17 cellular contexts compared by ENCODE assay signal in genomic region chr2:235541838-235542549, GRCh38. TPM values are rescaled to one million over a fixed set of nuclear protein-coding genes. Genes with fewer than 3 reads are reported as not detected.
DNase-seq lines count a peak whose midpoint lies in the region; ATAC-seq and TF ChIP-seq lines count a peak whose summit lies in the region.
"Had no signal": no experiment of that assay in that cellular context is flagged by ENCODE, and none has a peak within 500 bp of the region (broad histone marks: within the 10 kb centered on the region; RNA-seq: fewer than 3 reads in every experiment).

No MANE protein-coding gene starts in this region.

- ATAC-seq in GM21528 (IDR thresholded peaks at IDR 0.05; ENCODE audit: low FRiP score, unreplicated experiment): no peak
- ATAC-seq: Right ventricle myocardium inferior; stimulated activated effector memory CD8-positive, alpha-beta T cell treated with anti-CD3 and anti-CD28 coated beads, Interleukin-12 subunit alpha, Interleukin-12 subunit beta, amount 100 ng/mL, for 72 hours had no signal

- WGBS in hepatocyte (ENCODE audit: low lambda C conversion rate, missing lambda C conversion rate): 82% methylated on average over 11 of the region's 11 CpGs
- WGBS in prostate gland: 73% methylated on average over 11 of the region's 11 CpGs

- CTCF ChIA-PET in HEK293 (lab: Yijun Ruan, JAX): interaction anchor here (0.7 to 1.0 kb wide), 3 partner anchors 9 to 251 kb away, joined by 3 to 6 read pairs (median 3); no protein-coding TSS in a partner anchor

- peaks cover 86% of the 10 kb centered on the region for H3K79me2 ChIP-seq in hepatocyte

- DNase-seq in NCI-H2029 treated with DMSO at 0.1 percent for 48 hours (lab: John Stamatoyannopoulos, UW): peak; percentile 48
- peak; percentile 31 for DNase-seq in hepatocyte (ENCODE audit: low spot score)
- peak; percentile 45 for DNase-seq in prostate gland (ENCODE audit: low spot score)
- DNase-seq in BE2C: no peak
- DNase-seq in cerebellar nuclear complex (lab: John Stamatoyannopoulos, UW): no peak
- no peak for DNase-seq in NCI-H524 treated with DMSO at 0.1 percent for 48 hours (lab: John Stamatoyannopoulos, UW)
- DNase-seq: activated CD4-positive, alpha-beta memory T cell treated with anti-CD3 and anti-CD28 coated beads for 36 hours; activated gamma-delta T cell; NCI-H526 treated with DMSO at 0.1 percent for 48 hours; stimulated activated CD4-positive, alpha-beta T cell treated with anti-CD3 and anti-CD28 coated beads, Interleukin-1b, Interleukin-23, amount 100 ng/mL, for 48 hours; T1000; thyroid gland had no signal

- H4K20me1 ChIP-seq in hepatocyte (ENCODE audit: insufficient read depth, poor library complexity, severe bottlenecking): peaks cover 56% of the 10 kb centered on the region

- no peak for TF ChIP-seq POLR2A in prostate gland (IDR thresholded peaks at IDR 0.05)

- no peak overlapping the region for H2AFZ ChIP-seq in hepatocyte

- H3K4me3 ChIP-seq in HEK293 (ENCODE audit: low read depth, low read length): no peak overlapping the region
- no peak overlapping the region for H3K4me3 ChIP-seq in hepatocyte
- no peak overlapping the region for H3K4me3 ChIP-seq in prostate gland
- no peak overlapping the region for H3K4me3 ChIP-seq in BE2C (ENCODE audit: low read depth, low read length)
- H3K4me3 ChIP-seq: breast epithelium, thyroid gland had no signal

- POLR2A ChIA-PET in HEK293 (lab: Yijun Ruan, JAX): interaction anchor here (0.6 to 0.7 kb wide), 2 partner anchors 36 to 224 kb away, joined by 3 read pairs; no protein-coding TSS in a partner anchor

- no peaks in the 10 kb centered on the region for H3K27me3 ChIP-seq in hepatocyte
- no peaks in the 10 kb centered on the region for H3K27me3 ChIP-seq in prostate gland (replicated peaks; ENCODE audit: insufficient read depth)
- H3K27me3 ChIP-seq in BE2C: no peaks in the 10 kb centered on the region
- H3K27me3 ChIP-seq: breast epithelium, thyroid gland had no signal

- H3K36me3 ChIP-seq in HEK293 (ENCODE audit: control insufficient read depth in 2 of 2, insufficient read depth in 1 of 2, low read length in 2 of 2) (no peaks in the 10 kb centered on the region), hepatocyte (replicated peaks; ENCODE audit: insufficient read depth, low read depth) (no peaks in the 10 kb centered on the region), prostate gland (no peaks in the 10 kb centered on the region), BE2C (no peaks in the 10 kb centered on the region)
- H3K36me3 ChIP-seq: breast epithelium, thyroid gland had no signal

- H3K4me1 ChIP-seq in HEK293 (ENCODE audit: control insufficient read depth, insufficient read depth, low read length): peaks cover 4% of the 10 kb centered on the region; the same call in 1 of the 2 replicates
- H3K4me1 ChIP-seq in hepatocyte (ENCODE audit: insufficient read depth): no peaks in the 10 kb centered on the region
- peaks cover 24% of the 10 kb centered on the region for H3K4me1 ChIP-seq in prostate gland (replicated peaks)
- H3K4me1 ChIP-seq in BE2C: peaks cover 2% of the 10 kb centered on the region; the same call in 1 of the 2 replicates
- H3K4me1 ChIP-seq: breast epithelium, thyroid gland had no signal

- H3K9me3 ChIP-seq in HEK293 (ENCODE audit: control insufficient read depth, insufficient read depth, low read depth, low read length) (no peaks in the 10 kb centered on the region), hepatocyte (ENCODE audit: low read depth) (no peaks in the 10 kb centered on the region), prostate gland (no peaks in the 10 kb centered on the region), BE2C (no peaks in the 10 kb centered on the region)
- H3K9me3 ChIP-seq: breast epithelium, thyroid gland had no signal

- intact Hi-C loops in prostate gland (cut with DNase I): no loop called here

- no peaks in the 10 kb centered on the region for H3K9me2 ChIP-seq in hepatocyte (replicated peaks; ENCODE audit: insufficient read depth)

- H3K27ac ChIP-seq in HEK293 (ENCODE audit: extremely low read depth, low read depth, low read length) (no peak overlapping the region), hepatocyte (no peak overlapping the region), prostate gland (peak overlapping the region in 1 of 2 donors; percentile 61)
- H3K27ac ChIP-seq: thyroid gland had no signal

- no peak overlapping the region for H3K4me2 ChIP-seq in hepatocyte

- TF ChIP-seq CTCF in HEK293 (tag by site-specific recombination; IDR thresholded peaks at IDR 0.05): no peak
- no peak for TF ChIP-seq CTCF in hepatocyte (IDR thresholded peaks at IDR 0.05; ENCODE audit: poor library complexity)
- no peak for TF ChIP-seq CTCF in prostate gland (IDR thresholded peaks at IDR 0.05)
- no peak for TF ChIP-seq CTCF in BE2C (IDR thresholded peaks at IDR 0.05; ENCODE audit: low read depth, low read length)

TF ChIP-seq in HEK293, 187 proteins besides CTCF, POLR2A, EP300 and RAD21:
- TF ChIP-seq ZNF146 (tag by site-specific recombination; IDR thresholded peaks at IDR 0.05) (peak; percentile 56; the same call in 1 of the 2 replicates), TRIM28 (IDR thresholded peaks at IDR 0.05; ENCODE audit: borderline replicate concordance, low read length) (no peak)

RNA-seq across cellular contexts. Expression of gene AGAP1, which starts 48.2 kb away (rescaled TPM):
- total RNA-seq in hepatocyte: 19.2 and 20.0 TPM in 2 replicates
- polyA plus RNA-seq in hepatocyte: 7.9 and 12.1 TPM in 2 replicates
- total RNA-seq in prostate gland: 10 to 100 TPM; 16.1 to 40.1 TPM
- polyA plus RNA-seq in BE2C (2012; ENCODE audit: insufficient read depth, insufficient read length, low read depth): 36.1 TPM

Comparison
In these comparisons a context has a peak if more than half of its experiments do, and no peak if none do; other contexts are left out.
1. DNase-seq: peak in NCI-H2029 treated with DMSO at 0.1 percent for 48 hours (single experiment), hepatocyte (single experiment) and prostate gland (single experiment); none in BE2C (single experiment), cerebellar nuclear complex (0 of 2) and NCI-H524 treated with DMSO at 0.1 percent for 48 hours (single experiment).